Comparison of ENCODE assay signal across 1 cellular context in the genomic region with DNA sequence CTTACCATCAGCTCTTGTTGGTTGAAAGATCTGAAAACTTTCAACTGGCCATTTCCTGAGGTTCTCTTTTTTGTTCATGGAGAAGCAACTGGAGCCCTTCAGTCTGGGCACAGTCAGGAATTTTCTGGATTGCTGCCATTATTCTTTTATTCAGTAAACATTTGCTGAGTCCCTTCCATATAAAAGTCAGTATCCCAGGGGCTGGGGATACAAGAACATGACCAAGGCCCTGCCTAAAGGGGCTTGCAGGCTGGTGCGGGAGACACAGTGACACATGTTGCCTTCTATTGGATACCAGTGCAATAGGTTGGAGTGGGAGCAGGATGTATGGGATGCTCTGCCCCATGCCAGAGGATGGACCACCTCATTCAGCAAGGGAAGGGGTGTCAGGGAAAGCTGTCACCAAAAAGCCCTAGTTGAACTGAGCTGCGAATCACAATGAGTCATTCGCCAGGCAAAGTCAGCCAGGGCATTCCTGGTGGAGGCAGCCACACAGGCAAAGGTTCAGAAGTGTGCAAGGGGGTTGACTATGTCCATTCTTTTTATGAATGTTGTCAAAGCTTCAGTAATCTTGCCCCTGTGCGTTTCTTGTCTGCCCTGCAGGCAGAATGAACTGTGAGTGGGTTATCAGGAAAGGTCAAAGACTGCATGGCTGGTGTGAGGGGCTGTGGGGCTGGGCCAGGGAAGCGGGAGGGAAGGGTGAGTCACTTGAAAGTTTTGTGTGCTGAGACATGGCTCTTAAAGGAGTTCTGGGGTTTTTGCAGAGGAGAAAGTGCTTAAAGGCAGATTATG.
TF ChIP-seq lines count a peak whose summit lies in the region.

No MANE protein-coding gene starts in this region.

TF ChIP-seq in HEK293, 187 proteins besides CTCF, POLR2A, EP300 and RAD21 (continued from another document and continues in another):
- TF ChIP-seq, protein P1, sequence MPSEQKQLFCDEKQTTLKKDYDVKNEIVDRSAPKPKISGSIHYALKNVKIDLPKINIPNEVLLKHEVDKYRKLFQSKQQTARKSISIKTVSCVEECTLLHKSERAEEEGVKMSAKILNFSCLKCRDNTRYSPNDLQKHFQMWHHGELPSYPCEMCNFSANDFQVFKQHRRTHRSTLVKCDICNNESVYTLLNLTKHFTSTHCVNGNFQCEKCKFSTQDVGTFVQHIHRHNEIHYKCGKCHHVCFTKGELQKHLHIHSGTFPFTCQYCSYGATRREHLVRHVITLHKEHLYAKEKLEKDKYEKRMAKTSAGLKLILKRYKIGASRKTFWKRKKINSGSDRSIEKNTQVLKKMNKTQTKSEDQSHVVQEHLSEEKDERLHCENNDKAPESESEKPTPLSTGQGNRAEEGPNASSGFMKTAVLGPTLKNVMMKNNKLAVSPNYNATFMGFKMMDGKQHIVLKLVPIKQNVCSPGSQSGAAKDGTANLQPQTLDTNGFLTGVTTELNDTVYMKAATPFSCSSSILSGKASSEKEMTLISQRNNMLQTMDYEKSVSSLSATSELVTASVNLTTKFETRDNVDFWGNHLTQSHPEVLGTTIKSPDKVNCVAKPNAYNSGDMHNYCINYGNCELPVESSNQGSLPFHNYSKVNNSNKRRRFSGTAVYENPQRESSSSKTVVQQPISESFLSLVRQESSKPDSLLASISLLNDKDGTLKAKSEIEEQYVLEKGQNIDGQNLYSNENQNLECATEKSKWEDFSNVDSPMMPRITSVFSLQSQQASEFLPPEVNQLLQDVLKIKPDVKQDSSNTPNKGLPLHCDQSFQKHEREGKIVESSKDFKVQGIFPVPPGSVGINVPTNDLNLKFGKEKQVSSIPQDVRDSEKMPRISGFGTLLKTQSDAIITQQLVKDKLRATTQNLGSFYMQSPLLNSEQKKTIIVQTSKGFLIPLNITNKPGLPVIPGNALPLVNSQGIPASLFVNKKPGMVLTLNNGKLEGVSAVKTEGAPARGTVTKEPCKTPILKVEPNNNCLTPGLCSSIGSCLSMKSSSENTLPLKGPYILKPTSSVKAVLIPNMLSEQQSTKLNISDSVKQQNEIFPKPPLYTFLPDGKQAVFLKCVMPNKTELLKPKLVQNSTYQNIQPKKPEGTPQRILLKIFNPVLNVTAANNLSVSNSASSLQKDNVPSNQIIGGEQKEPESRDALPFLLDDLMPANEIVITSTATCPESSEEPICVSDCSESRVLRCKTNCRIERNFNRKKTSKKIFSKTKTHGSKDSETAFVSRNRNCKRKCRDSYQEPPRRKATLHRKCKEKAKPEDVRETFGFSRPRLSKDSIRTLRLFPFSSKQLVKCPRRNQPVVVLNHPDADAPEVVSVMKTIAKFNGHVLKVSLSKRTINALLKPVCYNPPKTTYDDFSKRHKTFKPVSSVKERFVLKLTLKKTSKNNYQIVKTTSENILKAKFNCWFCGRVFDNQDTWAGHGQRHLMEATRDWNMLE (tag by site-specific recombination; conservative IDR thresholded peaks at IDR 0.05; ENCODE audit: low read depth): 0 out of 2 replicates have a peak, but pooled peaks have one; percentile 19
- TF ChIP-seq SALL2 (tag by site-specific recombination; IDR thresholded peaks at IDR 0.05; ENCODE audit: borderline replicate concordance) (no peak), ZNF776 (tag by site-specific recombination; IDR thresholded peaks at IDR 0.05; ENCODE audit: borderline replicate concordance) (no peak), ZBTB48 (tag by site-specific recombination; IDR thresholded peaks at IDR 0.05) (no peak), HOXA7 (CRISPR knock-in tag; IDR thresholded peaks at IDR 0.05; ENCODE audit: borderline replicate concordance) (no peak), ZFP69B (tag by site-specific recombination; IDR thresholded peaks at IDR 0.05) (0 out of 2 replicates have a peak, but pooled peaks have one; percentile 37), ZNF24 (tag by site-specific recombination; IDR thresholded peaks at IDR 0.05) (0 out of 2 replicates have a peak, but pooled peaks have one; percentile 17), ZNF660 (tag by site-specific recombination; IDR thresholded peaks at IDR 0.05) (peak; percentile 74; the same call in 1 of the 2 replicates), ZFHX2 (tag by site-specific recombination; conservative IDR thresholded peaks at IDR 0.05) (0 out of 2 replicates have a peak, but pooled peaks have one; percentile 24), KLF7 (tag by site-specific recombination; IDR thresholded peaks at IDR 0.05; ENCODE audit: borderline replicate concordance) (no peak), SCRT1 (tag by site-specific recombination; IDR thresholded peaks at IDR 0.05; ENCODE audit: borderline replicate concordance) (no peak), SP7 (tag by site-specific recombination; IDR thresholded peaks at IDR 0.05) (peak; percentile 95), ZNF366 (tag by site-specific recombination; conservative IDR thresholded peaks at IDR 0.05) (peak; percentile 58; the same call in 1 of the 2 replicates), SETDB1 (IDR thresholded peaks at IDR 0.05; ENCODE audit: insufficient read length, low read length) (no peak), ZNF747 (tag by site-specific recombination; IDR thresholded peaks at IDR 0.05) (no peak), ZNF600 (tag by site-specific recombination; IDR thresholded peaks at IDR 0.05) (peak; percentile 93), ZNF677 (tag by site-specific recombination; IDR thresholded peaks at IDR 0.05) (no peak), KLF8 (tag by site-specific recombination; IDR thresholded peaks at IDR 0.05) (no peak), ZNF48 (tag by site-specific recombination; IDR thresholded peaks at IDR 0.05) (no peak), MEIS1 (CRISPR knock-in tag; IDR thresholded peaks at IDR 0.05; ENCODE audit: borderline replicate concordance) (no peak), ZBTB7A (tag by site-specific recombination; IDR thresholded peaks at IDR 0.05; ENCODE audit: low read depth) (no peak), ZNF501 (tag by site-specific recombination; IDR thresholded peaks at IDR 0.05) (no peak), HOXD13 (CRISPR knock-in tag; IDR thresholded peaks at IDR 0.05; ENCODE audit: borderline replicate concordance) (peak; percentile 29; the same call in 1 of the 2 replicates), ZNF792 (tag by site-specific recombination; IDR thresholded peaks at IDR 0.05) (no peak), GLIS2 (tag by site-specific recombination; IDR thresholded peaks at IDR 0.05) (peak; percentile 49; the same call in 1 of the 2 replicates), ZEB2 (tag by site-specific recombination; IDR thresholded peaks at IDR 0.05) (0 out of 2 replicates have a peak, but pooled peaks have one; percentile 60), ZFP37 (tag by site-specific recombination; IDR thresholded peaks at IDR 0.05) (peak; percentile 82; the same call in 1 of the 2 replicates), ZNF561 (tag by site-specific recombination; IDR thresholded peaks at IDR 0.05; ENCODE audit: borderline replicate concordance) (no peak), ZNF394 (tag by site-specific recombination; IDR thresholded peaks at IDR 0.05; ENCODE audit: borderline replicate concordance) (peak; percentile 42; the same call in 1 of the 2 replicates), ZNF785 (tag by site-specific recombination; IDR thresholded peaks at IDR 0.05) (no peak), ZSCAN23 (tag by site-specific recombination; IDR thresholded peaks at IDR 0.05) (no peak)
- TF ChIP-seq, protein P2, sequence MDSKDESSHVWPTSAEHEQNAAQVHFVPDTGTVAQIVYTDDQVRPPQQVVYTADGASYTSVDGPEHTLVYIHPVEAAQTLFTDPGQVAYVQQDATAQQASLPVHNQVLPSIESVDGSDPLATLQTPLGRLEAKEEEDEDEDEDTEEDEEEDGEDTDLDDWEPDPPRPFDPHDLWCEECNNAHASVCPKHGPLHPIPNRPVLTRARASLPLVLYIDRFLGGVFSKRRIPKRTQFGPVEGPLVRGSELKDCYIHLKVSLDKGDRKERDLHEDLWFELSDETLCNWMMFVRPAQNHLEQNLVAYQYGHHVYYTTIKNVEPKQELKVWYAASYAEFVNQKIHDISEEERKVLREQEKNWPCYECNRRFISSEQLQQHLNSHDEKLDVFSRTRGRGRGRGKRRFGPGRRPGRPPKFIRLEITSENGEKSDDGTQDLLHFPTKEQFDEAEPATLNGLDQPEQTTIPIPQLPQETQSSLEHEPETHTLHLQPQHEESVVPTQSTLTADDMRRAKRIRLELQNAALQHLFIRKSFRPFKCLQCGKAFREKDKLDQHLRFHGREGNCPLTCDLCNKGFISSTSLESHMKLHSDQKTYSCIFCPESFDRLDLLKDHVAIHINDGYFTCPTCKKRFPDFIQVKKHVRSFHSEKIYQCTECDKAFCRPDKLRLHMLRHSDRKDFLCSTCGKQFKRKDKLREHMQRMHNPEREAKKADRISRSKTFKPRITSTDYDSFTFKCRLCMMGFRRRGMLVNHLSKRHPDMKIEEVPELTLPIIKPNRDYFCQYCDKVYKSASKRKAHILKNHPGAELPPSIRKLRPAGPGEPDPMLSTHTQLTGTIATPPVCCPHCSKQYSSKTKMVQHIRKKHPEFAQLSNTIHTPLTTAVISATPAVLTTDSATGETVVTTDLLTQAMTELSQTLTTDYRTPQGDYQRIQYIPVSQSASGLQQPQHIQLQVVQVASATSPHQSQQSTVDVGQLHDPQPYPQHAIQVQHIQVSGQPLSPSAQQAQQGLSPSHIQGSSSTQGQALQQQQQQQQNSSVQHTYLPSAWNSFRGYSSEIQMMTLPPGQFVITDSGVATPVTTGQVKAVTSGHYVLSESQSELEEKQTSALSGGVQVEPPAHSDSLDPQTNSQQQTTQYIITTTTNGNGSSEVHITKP (tag by site-specific recombination; IDR thresholded peaks at IDR 0.05): peak; percentile 94
- TF ChIP-seq, protein P3, sequence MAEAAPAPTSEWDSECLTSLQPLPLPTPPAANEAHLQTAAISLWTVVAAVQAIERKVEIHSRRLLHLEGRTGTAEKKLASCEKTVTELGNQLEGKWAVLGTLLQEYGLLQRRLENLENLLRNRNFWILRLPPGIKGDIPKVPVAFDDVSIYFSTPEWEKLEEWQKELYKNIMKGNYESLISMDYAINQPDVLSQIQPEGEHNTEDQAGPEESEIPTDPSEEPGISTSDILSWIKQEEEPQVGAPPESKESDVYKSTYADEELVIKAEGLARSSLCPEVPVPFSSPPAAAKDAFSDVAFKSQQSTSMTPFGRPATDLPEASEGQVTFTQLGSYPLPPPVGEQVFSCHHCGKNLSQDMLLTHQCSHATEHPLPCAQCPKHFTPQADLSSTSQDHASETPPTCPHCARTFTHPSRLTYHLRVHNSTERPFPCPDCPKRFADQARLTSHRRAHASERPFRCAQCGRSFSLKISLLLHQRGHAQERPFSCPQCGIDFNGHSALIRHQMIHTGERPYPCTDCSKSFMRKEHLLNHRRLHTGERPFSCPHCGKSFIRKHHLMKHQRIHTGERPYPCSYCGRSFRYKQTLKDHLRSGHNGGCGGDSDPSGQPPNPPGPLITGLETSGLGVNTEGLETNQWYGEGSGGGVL (tag by site-specific recombination; IDR thresholded peaks at IDR 0.05): 0 out of 2 replicates have a peak, but pooled peaks have one; percentile 14
- TF ChIP-seq, protein P4, sequence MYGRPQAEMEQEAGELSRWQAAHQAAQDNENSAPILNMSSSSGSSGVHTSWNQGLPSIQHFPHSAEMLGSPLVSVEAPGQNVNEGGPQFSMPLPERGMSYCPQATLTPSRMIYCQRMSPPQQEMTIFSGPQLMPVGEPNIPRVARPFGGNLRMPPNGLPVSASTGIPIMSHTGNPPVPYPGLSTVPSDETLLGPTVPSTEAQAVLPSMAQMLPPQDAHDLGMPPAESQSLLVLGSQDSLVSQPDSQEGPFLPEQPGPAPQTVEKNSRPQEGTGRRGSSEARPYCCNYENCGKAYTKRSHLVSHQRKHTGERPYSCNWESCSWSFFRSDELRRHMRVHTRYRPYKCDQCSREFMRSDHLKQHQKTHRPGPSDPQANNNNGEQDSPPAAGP (tag by site-specific recombination; IDR thresholded peaks at IDR 0.05): peak; percentile 63; the same call in 1 of the 2 replicates
- TF ChIP-seq, protein P5, sequence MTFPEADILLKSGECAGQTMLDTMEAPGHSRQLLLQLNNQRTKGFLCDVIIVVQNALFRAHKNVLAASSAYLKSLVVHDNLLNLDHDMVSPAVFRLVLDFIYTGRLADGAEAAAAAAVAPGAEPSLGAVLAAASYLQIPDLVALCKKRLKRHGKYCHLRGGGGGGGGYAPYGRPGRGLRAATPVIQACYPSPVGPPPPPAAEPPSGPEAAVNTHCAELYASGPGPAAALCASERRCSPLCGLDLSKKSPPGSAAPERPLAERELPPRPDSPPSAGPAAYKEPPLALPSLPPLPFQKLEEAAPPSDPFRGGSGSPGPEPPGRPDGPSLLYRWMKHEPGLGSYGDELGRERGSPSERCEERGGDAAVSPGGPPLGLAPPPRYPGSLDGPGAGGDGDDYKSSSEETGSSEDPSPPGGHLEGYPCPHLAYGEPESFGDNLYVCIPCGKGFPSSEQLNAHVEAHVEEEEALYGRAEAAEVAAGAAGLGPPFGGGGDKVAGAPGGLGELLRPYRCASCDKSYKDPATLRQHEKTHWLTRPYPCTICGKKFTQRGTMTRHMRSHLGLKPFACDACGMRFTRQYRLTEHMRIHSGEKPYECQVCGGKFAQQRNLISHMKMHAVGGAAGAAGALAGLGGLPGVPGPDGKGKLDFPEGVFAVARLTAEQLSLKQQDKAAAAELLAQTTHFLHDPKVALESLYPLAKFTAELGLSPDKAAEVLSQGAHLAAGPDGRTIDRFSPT (tag by site-specific recombination; IDR thresholded peaks at IDR 0.05): peak; percentile 69
- TF ChIP-seq, protein P6, sequence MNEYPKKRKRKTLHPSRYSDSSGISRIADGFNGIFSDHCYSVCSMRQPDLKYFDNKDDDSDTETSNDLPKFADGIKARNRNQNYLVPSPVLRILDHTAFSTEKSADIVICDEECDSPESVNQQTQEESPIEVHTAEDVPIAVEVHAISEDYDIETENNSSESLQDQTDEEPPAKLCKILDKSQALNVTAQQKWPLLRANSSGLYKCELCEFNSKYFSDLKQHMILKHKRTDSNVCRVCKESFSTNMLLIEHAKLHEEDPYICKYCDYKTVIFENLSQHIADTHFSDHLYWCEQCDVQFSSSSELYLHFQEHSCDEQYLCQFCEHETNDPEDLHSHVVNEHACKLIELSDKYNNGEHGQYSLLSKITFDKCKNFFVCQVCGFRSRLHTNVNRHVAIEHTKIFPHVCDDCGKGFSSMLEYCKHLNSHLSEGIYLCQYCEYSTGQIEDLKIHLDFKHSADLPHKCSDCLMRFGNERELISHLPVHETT (tag by site-specific recombination; IDR thresholded peaks at IDR 0.05): 0 out of 2 replicates have a peak, but pooled peaks have one; percentile 18
- TF ChIP-seq, protein P7, sequence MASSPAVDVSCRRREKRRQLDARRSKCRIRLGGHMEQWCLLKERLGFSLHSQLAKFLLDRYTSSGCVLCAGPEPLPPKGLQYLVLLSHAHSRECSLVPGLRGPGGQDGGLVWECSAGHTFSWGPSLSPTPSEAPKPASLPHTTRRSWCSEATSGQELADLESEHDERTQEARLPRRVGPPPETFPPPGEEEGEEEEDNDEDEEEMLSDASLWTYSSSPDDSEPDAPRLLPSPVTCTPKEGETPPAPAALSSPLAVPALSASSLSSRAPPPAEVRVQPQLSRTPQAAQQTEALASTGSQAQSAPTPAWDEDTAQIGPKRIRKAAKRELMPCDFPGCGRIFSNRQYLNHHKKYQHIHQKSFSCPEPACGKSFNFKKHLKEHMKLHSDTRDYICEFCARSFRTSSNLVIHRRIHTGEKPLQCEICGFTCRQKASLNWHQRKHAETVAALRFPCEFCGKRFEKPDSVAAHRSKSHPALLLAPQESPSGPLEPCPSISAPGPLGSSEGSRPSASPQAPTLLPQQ (tag by site-specific recombination; IDR thresholded peaks at IDR 0.05): peak; percentile 61
- TF ChIP-seq, protein P8, sequence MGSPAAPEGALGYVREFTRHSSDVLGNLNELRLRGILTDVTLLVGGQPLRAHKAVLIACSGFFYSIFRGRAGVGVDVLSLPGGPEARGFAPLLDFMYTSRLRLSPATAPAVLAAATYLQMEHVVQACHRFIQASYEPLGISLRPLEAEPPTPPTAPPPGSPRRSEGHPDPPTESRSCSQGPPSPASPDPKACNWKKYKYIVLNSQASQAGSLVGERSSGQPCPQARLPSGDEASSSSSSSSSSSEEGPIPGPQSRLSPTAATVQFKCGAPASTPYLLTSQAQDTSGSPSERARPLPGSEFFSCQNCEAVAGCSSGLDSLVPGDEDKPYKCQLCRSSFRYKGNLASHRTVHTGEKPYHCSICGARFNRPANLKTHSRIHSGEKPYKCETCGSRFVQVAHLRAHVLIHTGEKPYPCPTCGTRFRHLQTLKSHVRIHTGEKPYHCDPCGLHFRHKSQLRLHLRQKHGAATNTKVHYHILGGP (tag by site-specific recombination; IDR thresholded peaks at IDR 0.05): no peak
